ENCODE assay signal across 8 cellular contexts in the genomic region with DNA sequence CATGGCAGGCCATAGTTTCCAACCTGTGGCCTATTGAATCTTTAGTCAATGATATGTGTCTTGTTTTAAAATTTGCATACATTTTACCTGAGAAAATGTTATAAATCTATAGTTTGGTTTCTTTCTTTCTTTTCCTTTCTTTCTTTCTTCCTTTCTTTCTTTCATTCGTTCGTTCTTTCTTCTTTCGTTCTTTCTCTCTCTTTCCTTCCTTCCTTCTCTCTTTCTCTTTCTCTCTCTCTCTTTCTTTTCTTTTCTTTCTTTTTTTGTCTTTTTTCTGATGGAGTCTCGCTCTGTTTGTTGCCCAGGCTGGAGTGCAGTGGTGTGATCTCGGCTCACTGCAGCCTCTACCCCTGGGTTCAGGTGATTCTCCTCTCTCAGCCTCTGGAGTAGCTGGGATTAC.
"Had no signal": no experiment of that assay in that cellular context is flagged by ENCODE, and none has a peak within 500 bp of the region (broad histone marks: within the 10 kb centered on the region; RNA-seq: fewer than 3 reads in every experiment).

No MANE protein-coding gene starts in this region.

- H3K4me3 ChIP-seq: GM12878 had no signal

- FAIRE-seq: G401.6, GM12878, GM12891, GM12892, GM18507, GM19239 had no signal

- DNase-seq: GDM1, GF-D8 had no signal

- ATAC-seq: GM12878 had no signal
